1 cellular context compared by ENCODE assay signal in genomic region chr1:15896856-15897602, GRCh38.
A peak's percentile ranks its signal among the peaks of the same experiment; 100 is the strongest.
TF ChIP-seq lines count a peak whose summit lies in the region.

No MANE protein-coding gene starts in this region.

TF ChIP-seq in HepG2, 621 proteins besides CTCF, POLR2A, EP300 and RAD21:
- TF ChIP-seq, protein P1, sequence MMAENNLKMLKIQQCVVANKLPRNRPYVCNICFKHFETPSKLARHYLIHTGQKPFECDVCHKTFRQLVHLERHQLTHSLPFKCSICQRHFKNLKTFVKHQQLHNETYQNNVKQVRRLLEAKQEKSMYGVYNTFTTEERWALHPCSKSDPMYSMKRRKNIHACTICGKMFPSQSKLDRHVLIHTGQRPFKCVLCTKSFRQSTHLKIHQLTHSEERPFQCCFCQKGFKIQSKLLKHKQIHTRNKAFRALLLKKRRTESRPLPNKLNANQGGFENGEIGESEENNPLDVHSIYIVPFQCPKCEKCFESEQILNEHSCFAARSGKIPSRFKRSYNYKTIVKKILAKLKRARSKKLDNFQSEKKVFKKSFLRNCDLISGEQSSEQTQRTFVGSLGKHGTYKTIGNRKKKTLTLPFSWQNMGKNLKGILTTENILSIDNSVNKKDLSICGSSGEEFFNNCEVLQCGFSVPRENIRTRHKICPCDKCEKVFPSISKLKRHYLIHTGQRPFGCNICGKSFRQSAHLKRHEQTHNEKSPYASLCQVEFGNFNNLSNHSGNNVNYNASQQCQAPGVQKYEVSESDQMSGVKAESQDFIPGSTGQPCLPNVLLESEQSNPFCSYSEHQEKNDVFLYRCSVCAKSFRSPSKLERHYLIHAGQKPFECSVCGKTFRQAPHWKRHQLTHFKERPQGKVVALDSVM (CRISPR knock-in tag; IDR thresholded peaks at IDR 0.05): 0 out of 2 replicates have a peak, but pooled peaks have one; percentile 27
